26 cellular contexts compared by ENCODE assay signal in genomic region chr6:125930810-125931418, GRCh38. TPM values are rescaled to one million over a fixed set of nuclear protein-coding genes. Genes with fewer than 3 reads are reported as not detected.
A peak's percentile ranks its signal among the peaks of the same experiment; 100 is the strongest.
DNase-seq lines count a peak whose midpoint lies in the region; ATAC-seq and TF ChIP-seq lines count a peak whose summit lies in the region.
"Had no signal": no experiment of that assay in that cellular context is flagged by ENCODE, and none has a peak within 500 bp of the region (broad histone marks: within the 10 kb centered on the region; RNA-seq: fewer than 3 reads in every experiment).

No MANE protein-coding gene starts in this region.

- H2AFZ ChIP-seq in mammary epithelial cell (ENCODE audit: low read depth, low read length), result no peak overlapping the region
- H2AFZ ChIP-seq: parathyroid adenoma had no signal

- peaks cover 85% of the 10 kb centered on the region for H3K36me3 Mint-ChIP-seq in MCF 10A (ENCODE audit: insufficient read depth, unreplicated experiment)

- H3K36me3 ChIP-seq in mammary epithelial cell (ENCODE audit: insufficient read depth, low read length) (peaks cover 3% of the 10 kb centered on the region), RWPE2 (ENCODE audit: low read depth) (peaks cover 44% of the 10 kb centered on the region)

- 95% methylated on average over 2 of the region's 2 CpGs for WGBS in mammary epithelial cell (ENCODE audit: low coverage, missing lambda C conversion rate)

- TF ChIP-seq CTCF in mammary epithelial cell (conservative IDR thresholded peaks at IDR 0.05 in 1 of 2, IDR thresholded peaks at IDR 0.05 in 1 of 2; ENCODE audit: extremely low read depth in 1 of 2, insufficient read depth in 1 of 2, low read depth in 1 of 2, low read length in 2 of 2) (no peak), MCF 10A (IDR thresholded peaks at IDR 0.05; ENCODE audit: unreplicated experiment) (no peak), RWPE2 (IDR thresholded peaks at IDR 0.05; ENCODE audit: poor library complexity, severe bottlenecking) (no peak), fibroblast of villous mesenchyme (IDR thresholded peaks at IDR 0.05; ENCODE audit: insufficient read depth, low read depth, low read length) (no peak)

- ATAC-seq in RWPE2 (ENCODE audit: low read depth), result peak; percentile 16; the same call in 1 of the 3 replicates
- ATAC-seq in HG02678 (IDR thresholded peaks at IDR 0.05; ENCODE audit: unreplicated experiment), result no peak
- ATAC-seq: left colon had no signal

- CTCF ChIA-PET in mammary epithelial cell (lab: Charles Lee; ENCODE audit: low non-redundant PET), result no interaction called here
- CTCF ChIA-PET in MCF 10A (lab: Yijun Ruan, JAX), result no interaction called here

- H3K4me3 Mint-ChIP-seq in MCF 10A (ENCODE audit: unreplicated experiment), result no peak overlapping the region
- H3K4me3 Mint-ChIP-seq: CD4-positive, alpha-beta memory T cell; mesothelial cell of epicardium; nephron had no signal

- H3K27ac Mint-ChIP-seq in MCF 10A (ENCODE audit: low read depth, unreplicated experiment), result no peak overlapping the region
- H3K27ac Mint-ChIP-seq: mesothelial cell of epicardium, nephron had no signal

- H3K4me1 ChIP-seq in mammary epithelial cell (ENCODE audit: insufficient read depth, low read length) (no peaks in the 10 kb centered on the region), RWPE2 (ENCODE audit: insufficient read depth, poor library complexity, severe bottlenecking) (no peaks in the 10 kb centered on the region)
- H3K4me1 ChIP-seq: esophagus muscularis mucosa, parathyroid adenoma, sigmoid colon, upper lobe of left lung had no signal

- no peak overlapping the region for H3K9ac ChIP-seq in mammary epithelial cell (ENCODE audit: insufficient read depth, low read length)
- H3K9ac ChIP-seq: parathyroid adenoma had no signal

- H3K27me3 ChIP-seq in mammary epithelial cell (ENCODE audit: insufficient read depth, low read length), result no peaks in the 10 kb centered on the region
- H3K27me3 ChIP-seq in RWPE2 (ENCODE audit: insufficient read depth, poor library complexity, severe bottlenecking), result no peaks in the 10 kb centered on the region
- H3K27me3 ChIP-seq: esophagus muscularis mucosa, sigmoid colon, upper lobe of left lung had no signal

- no peaks in the 10 kb centered on the region for H3K27me3 Mint-ChIP-seq in MCF 10A (ENCODE audit: insufficient read depth, unreplicated experiment)
- H3K27me3 Mint-ChIP-seq: CD4-positive, alpha-beta memory T cell had no signal

- no peaks in the 10 kb centered on the region for H3K9me3 ChIP-seq in mammary epithelial cell (replicated peaks; ENCODE audit: insufficient read depth, low read length)
- no peaks in the 10 kb centered on the region for H3K9me3 ChIP-seq in RWPE2 (ENCODE audit: severe bottlenecking)
- H3K9me3 ChIP-seq: esophagus muscularis mucosa, sigmoid colon, upper lobe of left lung had no signal

- H3K4me3 ChIP-seq in mammary epithelial cell (replicated peaks in 1 of 3; ENCODE audit: insufficient read depth in 1 of 3, low read depth in 2 of 3, low read length in 3 of 3), result no peak overlapping the region
- no peak overlapping the region for H3K4me3 ChIP-seq in RWPE2 (ENCODE audit: severe bottlenecking)
- H3K4me3 ChIP-seq in fibroblast of villous mesenchyme (ENCODE audit: low read depth, low read length), result no peak overlapping the region
- H3K4me3 ChIP-seq: esophagus muscularis mucosa, sigmoid colon, upper lobe of left lung had no signal

- no TSS peak for BruUV-seq in mammary epithelial cell (replicated peaks; lab: Mats Ljungman, UMichigan)
- no TSS peak for BruUV-seq in MCF 10A (replicated peaks; lab: Mats Ljungman, UMichigan)

- no peaks in the 10 kb centered on the region for H3K4me1 Mint-ChIP-seq in MCF 10A (ENCODE audit: insufficient read depth, unreplicated experiment)
- H3K4me1 Mint-ChIP-seq: mesothelial cell of epicardium, nephron had no signal

- no peak overlapping the region for H3K27ac ChIP-seq in mammary epithelial cell (ENCODE audit: insufficient read depth, low read depth, low read length)
- H3K27ac ChIP-seq in RWPE2 (ENCODE audit: poor library complexity, severe bottlenecking), result no peak overlapping the region
- H3K27ac ChIP-seq: esophagus muscularis mucosa, parathyroid adenoma, sigmoid colon, upper lobe of left lung had no signal

- no peak overlapping the region for H3K4me2 ChIP-seq in mammary epithelial cell (ENCODE audit: insufficient read depth, low read depth, low read length)

- intact Hi-C loops in mammary epithelial cell (cut with micrococcal nuclease), result no loop called here
- intact Hi-C loops in MCF 10A (cut with micrococcal nuclease), result no loop called here

- H4K20me1 ChIP-seq in mammary epithelial cell (ENCODE audit: insufficient read depth, low read length), result no peaks in the 10 kb centered on the region

- dilution Hi-C loops in mammary epithelial cell (cut with HindIII; ENCODE audit: low sequenced_read_pairs), result no loop called here

- POLR2A ChIA-PET in MCF 10A (lab: Yijun Ruan, JAX), result interaction anchor here (2.8 to 15.3 kb wide), 2 partner anchors 11 to 13 kb away, joined by 12 to 305 read pairs; no protein-coding TSS in a partner anchor

- no peaks in the 10 kb centered on the region for H3K9me3 Mint-ChIP-seq in MCF 10A (ENCODE audit: unreplicated experiment)
- H3K9me3 Mint-ChIP-seq: CD4-positive, alpha-beta memory T cell; mesothelial cell of epicardium; nephron had no signal

- in situ Hi-C loops in mammary epithelial cell (cut with MboI; ENCODE audit: low sequenced_read_pairs in 2 of 2), result no loop called here

- no peaks in the 10 kb centered on the region for H3K79me2 ChIP-seq in mammary epithelial cell (ENCODE audit: insufficient read depth, low read length)
- H3K79me2 ChIP-seq: parathyroid adenoma had no signal

- DNase-seq in mammary epithelial cell (peak; percentile 49), MCF 10A (ENCODE audit: unreplicated experiment) (no peak), RWPE2 (ENCODE audit: low spot score) (no peak), fibroblast of villous mesenchyme (ENCODE audit: low read depth) (peak; percentile 86), iPS-NIHi11 (ENCODE audit: low spot score) (no peak), MV-4-11 (lab: John Stamatoyannopoulos, UW) (no peak)
- DNase-seq in stimulated activated CD4-positive, alpha-beta T cell treated with anti-CD3 and anti-CD28 coated beads, Interleukin-2, amount 100 ng/mL, for 48 hours, result no peak
- DNase-seq: activated CD4-positive, alpha-beta T cell treated with anti-CD3 and anti-CD28 coated beads for 4 hours; activated CD8-positive, alpha-beta memory T cell treated with anti-CD3 and anti-CD28 coated beads, Interleukin-2, amount 50 U/mL, for 4 hours; activated effector memory CD4-positive, alpha-beta T cell treated with Interleukin-2 at 50 U/mL for 16 hours; CD4-positive, alpha-beta memory T cell; effector memory CD4-positive, alpha-beta T cell; GDM1; KBM-7; left colon; NCI-H1694 treated with DMSO at 0.1 percent for 48 hours; NCI-H2227 treated with DMSO at 0.1 percent for 48 hours; NCI-H82; SHP77 treated with DMSO at 0.1 percent for 48 hours; sigmoid colon; upper lobe of left lung had no signal

RNA-seq across cellular contexts. Expression of gene HINT3, which starts 25.7 kb away (rescaled TPM):
- total RNA-seq in mammary epithelial cell, result 10 to 100 TPM; 13.3 to 23.5 TPM
- polyA plus RNA-seq in mammary epithelial cell, result 0.94 TPM
- 0.93 TPM for polyA minus RNA-seq in mammary epithelial cell
- 17.9 and 20.2 TPM in 2 replicates for total RNA-seq in MCF 10A (2022)
- total RNA-seq in fibroblast of villous mesenchyme, result 14.5 and 23.3 TPM in 2 replicates

RNA-seq across cellular contexts. Expression of gene TRMT11, which starts 55.4 kb away (rescaled TPM):
- total RNA-seq in mammary epithelial cell (10 to 100 TPM; 19.5 to 23.3 TPM), MCF 10A (2022) (28.8 and 32.5 TPM in 2 replicates), fibroblast of villous mesenchyme (29.6 and 49.2 TPM in 2 replicates)
- 14.8 TPM for polyA plus RNA-seq in mammary epithelial cell
- 2.7 TPM for polyA minus RNA-seq in mammary epithelial cell

Comparison
In these comparisons a context has a peak if more than half of its experiments do, and no peak if none do; other contexts are left out.
1. DNase-seq: peak in mammary epithelial cell (single experiment) and fibroblast of villous mesenchyme (single experiment); none in MCF 10A (single experiment), RWPE2 (single experiment), iPS-NIHi11 (single experiment), stimulated activated CD4-positive, alpha-beta T cell treated with anti-CD3 and anti-CD28 coated beads, Interleukin-2, amount 100 ng/mL, for 48 hours (0 of 2) and MV-4-11 (single experiment).